In the genomic region with DNA sequence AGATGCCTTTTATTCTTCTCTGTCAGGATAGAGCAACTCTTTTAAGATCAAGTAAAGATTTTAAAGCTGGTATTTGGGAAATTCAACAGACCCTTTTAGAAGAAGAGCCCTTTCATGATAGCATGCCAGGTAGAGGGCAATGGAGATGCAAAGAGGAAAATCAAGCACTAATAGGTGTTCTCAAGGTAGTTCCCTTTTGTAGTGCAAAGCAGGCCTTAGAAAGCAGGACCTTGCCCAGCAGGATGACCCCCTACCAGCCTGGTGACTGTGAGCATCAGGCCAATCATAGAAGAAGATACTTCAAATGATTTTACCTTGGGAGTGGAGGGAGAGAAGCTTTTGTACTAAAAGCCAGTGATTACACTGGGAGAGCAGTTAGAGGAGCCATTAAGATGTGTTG, we compare ENCODE assay signal across 24 cellular contexts.
"Had no signal": no experiment of that assay in that cellular context is flagged by ENCODE, and none has a peak within 500 bp of the region (broad histone marks: within the 10 kb centered on the region; RNA-seq: fewer than 3 reads in every experiment).

No MANE protein-coding gene starts in this region.

- H3K36me3 Mint-ChIP-seq: activated naive CD8-positive, alpha-beta T cell treated with anti-CD3 and anti-CD28 coated beads, Interleukin-2, amount 10 ng/mL, durations not matched to agents 7 days and 5 days; mesothelial cell of epicardium; naive thymus-derived CD8-positive, alpha-beta T cell; stimulated activated naive B cell treated with anti-CD40 and anti-IgM and Interleukin-4, amounts not matched to agents 10 μg/mL and 1 μg/mL and 100 μg/mL, for 72 hours had no signal

- ATAC-seq: activated T-cell treated with anti-CD3 and anti-CD28 coated beads, Interleukin-2, amount 50 U/mL, for 4 hours; effector memory CD8-positive, alpha-beta T cell; left lung; naive thymus-derived CD8-positive, alpha-beta T cell; stimulated activated naive B cell treated with anti-CD40 and anti-IgM and Interleukin-4, amounts not matched to agents 10 μg/mL and 1 μg/mL and 100 μg/mL, for 72 hours had no signal

- DNase-seq: activated CD4-positive, alpha-beta T cell treated with anti-CD3 and anti-CD28 coated beads, Interleukin-2, amount 50 U/mL, for 48 hours; activated CD8-positive, alpha-beta memory T cell treated with anti-CD3 and anti-CD28 coated beads, Interleukin-2, amount 50 U/mL, for 48 hours; activated naive CD4-positive, alpha-beta T cell treated with Interleukin-2 at 50 U/mL for 16 hours; activated naive CD8-positive, alpha-beta T cell treated with anti-CD3 and anti-CD28 coated beads, Interleukin-2, amount 10 ng/mL, durations not matched to agents 7 days and 5 days; activated T-cell treated with anti-CD3 and anti-CD28 coated beads, Interleukin-2, amount 50 U/mL, for 4 hours; amniotic stem cell; effector memory CD8-positive, alpha-beta T cell; hippocampal formation; kidney glomerular epithelial cell; left lung; naive thymus-derived CD8-positive, alpha-beta T cell; ovary; stimulated activated CD4-positive, alpha-beta T cell treated with anti-CD3 and anti-CD28 coated beads, Interleukin-2, amount 100 ng/mL, for 48 hours; stimulated activated CD8-positive, alpha-beta memory T cell treated with anti-CD3 and anti-CD28 coated beads, Interleukin-4, amount 100 ng/mL, for 48 hours; stimulated activated naive B cell treated with anti-CD40 and anti-IgM and Interleukin-4, amounts not matched to agents 10 μg/mL and 1 μg/mL and 100 μg/mL, for 72 hours; T-helper 9 cell; transverse colon; uterus had no signal

- H3K27ac ChIP-seq: breast epithelium, esophagus muscularis mucosa, left lung, ovary, prostate gland, transverse colon, uterus had no signal

- H3K4me3 ChIP-seq: breast epithelium, esophagus muscularis mucosa, left lung, ovary, prostate gland, transverse colon, uterus had no signal

- H3K27ac Mint-ChIP-seq: activated naive CD8-positive, alpha-beta T cell treated with anti-CD3 and anti-CD28 coated beads, Interleukin-2, amount 10 ng/mL, durations not matched to agents 7 days and 5 days; activated T-helper 2 cell treated with anti-CD3 and anti-CD28 coated beads, Interferon-gamma antibody, Interleukin-2, Interleukin-4, amounts not matched to agents 10 μg/mL and 5 μg/mL and 100 μg/mL, durations not matched to agents 14 hours and 24 hours and 36 hours; effector memory CD8-positive, alpha-beta T cell; mesothelial cell of epicardium; naive thymus-derived CD8-positive, alpha-beta T cell; stimulated activated naive B cell treated with anti-CD40 and anti-IgM and Interleukin-4, amounts not matched to agents 10 μg/mL and 1 μg/mL and 100 μg/mL, for 72 hours had no signal

- H3K9me3 ChIP-seq: breast epithelium, esophagus muscularis mucosa, left lung, ovary, prostate gland, transverse colon, uterus had no signal

- H3K4me1 Mint-ChIP-seq: activated naive CD8-positive, alpha-beta T cell treated with anti-CD3 and anti-CD28 coated beads, Interleukin-2, amount 10 ng/mL, durations not matched to agents 7 days and 5 days; central memory CD8-positive, alpha-beta T cell; naive thymus-derived CD8-positive, alpha-beta T cell; stimulated activated naive B cell treated with anti-CD40 and anti-IgM and Interleukin-4, amounts not matched to agents 10 μg/mL and 1 μg/mL and 100 μg/mL, for 72 hours had no signal

- H3K4me1 ChIP-seq: breast epithelium, left lung, prostate gland, transverse colon, uterus had no signal

- H3K27me3 ChIP-seq: breast epithelium, esophagus muscularis mucosa, left lung, ovary, transverse colon, uterus had no signal

- H3K36me3 ChIP-seq: breast epithelium, esophagus muscularis mucosa, left lung, ovary, prostate gland, transverse colon, uterus had no signal

- H3K4me3 Mint-ChIP-seq: activated naive CD8-positive, alpha-beta T cell treated with anti-CD3 and anti-CD28 coated beads, Interleukin-2, amount 10 ng/mL, durations not matched to agents 7 days and 5 days; activated T-cell treated with anti-CD3 and anti-CD28 coated beads, Interleukin-2, amount 50 U/mL, for 4 hours; central memory CD8-positive, alpha-beta T cell; effector memory CD8-positive, alpha-beta T cell; mesothelial cell of epicardium; naive thymus-derived CD8-positive, alpha-beta T cell; stimulated activated naive B cell treated with anti-CD40 and anti-IgM and Interleukin-4, amounts not matched to agents 10 μg/mL and 1 μg/mL and 100 μg/mL, for 72 hours had no signal

- H3K9me3 Mint-ChIP-seq: activated naive CD8-positive, alpha-beta T cell treated with anti-CD3 and anti-CD28 coated beads, Interleukin-2, amount 10 ng/mL, durations not matched to agents 7 days and 5 days; activated T-helper 2 cell treated with anti-CD3 and anti-CD28 coated beads, Interferon-gamma antibody, Interleukin-2, Interleukin-4, amounts not matched to agents 10 μg/mL and 5 μg/mL and 100 μg/mL, durations not matched to agents 14 hours and 24 hours and 36 hours; mesothelial cell of epicardium; stimulated activated naive B cell treated with anti-CD40 and anti-IgM and Interleukin-4, amounts not matched to agents 10 μg/mL and 1 μg/mL and 100 μg/mL, for 72 hours had no signal

- H3K27me3 Mint-ChIP-seq: activated naive CD8-positive, alpha-beta T cell treated with anti-CD3 and anti-CD28 coated beads, Interleukin-2, amount 10 ng/mL, durations not matched to agents 7 days and 5 days; central memory CD8-positive, alpha-beta T cell; effector memory CD8-positive, alpha-beta T cell; stimulated activated naive B cell treated with anti-CD40 and anti-IgM and Interleukin-4, amounts not matched to agents 10 μg/mL and 1 μg/mL and 100 μg/mL, for 72 hours had no signal
